In the genomic region with DNA sequence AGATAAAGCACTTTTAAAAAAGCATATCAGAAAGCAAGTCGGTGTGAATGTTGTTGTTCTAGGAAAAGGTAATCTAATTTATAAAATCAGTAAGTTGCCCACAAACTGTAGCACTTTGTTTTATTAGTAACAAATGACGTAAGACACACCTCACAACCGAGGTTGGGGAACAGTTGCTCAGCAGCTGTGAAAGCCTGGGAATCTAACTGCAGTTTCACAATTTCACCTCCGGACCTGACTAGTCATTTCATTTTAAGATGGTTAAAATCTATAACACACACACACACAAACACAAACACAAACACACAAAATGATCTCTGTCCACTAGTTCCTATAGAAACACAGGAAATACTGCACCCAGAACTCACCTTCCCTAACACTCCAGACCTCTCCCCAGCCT, we compare ENCODE assay signal across 23 cellular contexts.
"Had no signal": no experiment of that assay in that cellular context is flagged by ENCODE, and none has a peak within 500 bp of the region (broad histone marks: within the 10 kb centered on the region; RNA-seq: fewer than 3 reads in every experiment).

No MANE protein-coding gene starts in this region.

- H3K4me3 ChIP-seq: lung, right lobe of liver, smooth muscle cell, thyroid gland, vagina had no signal

- H3K4me1 ChIP-seq: right lobe of liver, thyroid gland, vagina had no signal

- H3K27ac ChIP-seq: right lobe of liver, thyroid gland, vagina had no signal

- H3K27me3 ChIP-seq: right lobe of liver, thyroid gland, vagina had no signal

- H3K27me3 Mint-ChIP-seq: memory B cell; naive B cell; natural killer cell treated with Interleukin-12 subunit alpha and Interleukin-12 subunit beta and Interleukin-15 and Interleukin-18, amount 100 ng/mL, for 72 hours had no signal

- DNase-seq: cerebellar nuclear complex; cortex of kidney; head of caudate nucleus; kidney; naive B cell; posterior cingulate gyrus; right lobe of liver; stimulated activated CD4-positive, alpha-beta T cell treated with anti-CD3 and anti-CD28 coated beads, Interleukin-12 subunit alpha, Interleukin-12 subunit beta, amount 100 ng/mL, for 4 hours; stimulated activated CD4-positive, alpha-beta T cell treated with anti-CD3 and anti-CD28 coated beads, Interleukin-1b, Interleukin-23, amount 100 ng/mL, for 48 hours; stimulated activated CD4-positive, alpha-beta T cell treated with anti-CD3 and anti-CD28 coated beads, Interleukin-4, amount 100 ng/mL, for 1 hour; stimulated activated CD8-positive, alpha-beta memory T cell treated with anti-CD3 and anti-CD28 coated beads, Interleukin-4, amount 100 ng/mL, for 48 hours; stimulated activated naive CD4-positive, alpha-beta T cell; stimulated activated naive CD8-positive, alpha-beta T cell treated with anti-CD3 and anti-CD28 coated beads, Interleukin-15, amount 100 ng/mL, for 72 hours; thyroid gland; trophoblast cell had no signal

- H3K27ac Mint-ChIP-seq: memory B cell; stimulated activated naive CD8-positive, alpha-beta T cell treated with anti-CD3 and anti-CD28 coated beads, Interleukin-15, amount 100 ng/mL, for 72 hours had no signal

- H3K4me3 Mint-ChIP-seq: memory B cell; naive B cell; natural killer cell treated with Interleukin-12 subunit alpha and Interleukin-12 subunit beta and Interleukin-15 and Interleukin-18, amount 100 ng/mL, for 72 hours; neural crest cell; stimulated activated naive CD8-positive, alpha-beta T cell treated with anti-CD3 and anti-CD28 coated beads, Interleukin-15, amount 100 ng/mL, for 72 hours had no signal

- H3K36me3 Mint-ChIP-seq: memory B cell; naive B cell; natural killer cell treated with Interleukin-12 subunit alpha and Interleukin-12 subunit beta and Interleukin-15 and Interleukin-18, amount 100 ng/mL, for 72 hours had no signal

- H3K4me1 Mint-ChIP-seq: memory B cell, naive B cell had no signal

- H3K9me3 Mint-ChIP-seq: natural killer cell treated with Interleukin-12 subunit alpha and Interleukin-12 subunit beta and Interleukin-15 and Interleukin-18, amount 100 ng/mL, for 72 hours; neural crest cell; stimulated activated naive CD8-positive, alpha-beta T cell treated with anti-CD3 and anti-CD28 coated beads, Interleukin-15, amount 100 ng/mL, for 72 hours had no signal

- ATAC-seq: esophagus mucosa; left lobe of liver; natural killer cell treated with Interleukin-12 subunit alpha and Interleukin-12 subunit beta and Interleukin-15 and Interleukin-18, amount 100 ng/mL, for 72 hours; right lobe of liver; stimulated activated naive CD8-positive, alpha-beta T cell treated with anti-CD3 and anti-CD28 coated beads, Interleukin-15, amount 100 ng/mL, for 72 hours had no signal

- H3K36me3 ChIP-seq: right lobe of liver, thyroid gland, vagina had no signal

- H3K9me3 ChIP-seq: right lobe of liver, thyroid gland, vagina had no signal
